In the genomic region with DNA sequence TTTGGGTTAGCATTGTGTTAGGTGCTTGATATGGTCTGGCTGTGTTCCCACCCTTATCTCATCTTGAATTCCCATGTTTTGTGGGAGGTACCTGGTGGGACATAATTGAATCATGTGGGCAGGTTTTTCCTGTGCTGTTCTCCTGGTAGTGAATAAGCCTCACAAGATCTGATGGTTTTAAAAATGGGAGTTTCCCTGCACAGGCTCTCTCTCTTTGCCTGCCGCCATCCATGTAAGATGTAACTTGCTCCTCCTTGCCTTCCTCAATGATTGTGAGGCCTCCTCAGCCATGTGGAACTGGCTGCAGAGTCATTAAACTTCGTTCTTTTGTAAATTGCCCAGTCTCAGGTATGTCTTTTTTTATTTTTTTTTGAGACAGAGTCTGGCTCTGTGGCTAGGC, we compare ENCODE assay signal across 22 cellular contexts. TPM values are rescaled to one million over a fixed set of nuclear protein-coding genes. Genes with fewer than 3 reads are reported as not detected.
DNase-seq lines count a peak whose midpoint lies in the region; ATAC-seq and TF ChIP-seq lines count a peak whose summit lies in the region.
"Had no signal": no experiment of that assay in that cellular context is flagged by ENCODE, and none has a peak within 500 bp of the region (broad histone marks: within the 10 kb centered on the region; RNA-seq: fewer than 3 reads in every experiment).

No MANE protein-coding gene starts in this region.

- intact Hi-C loops in activated CD8-positive, alpha-beta T cell treated with anti-CD3 and anti-CD28 coated beads for 36 hours (cut with micrococcal nuclease), result no loop called here

- H3K9me3 ChIP-seq in CD8-positive, alpha-beta memory T cell (ENCODE audit: low read length), result no peaks in the 10 kb centered on the region
- no peaks in the 10 kb centered on the region for H3K9me3 ChIP-seq in iPS-20b (ENCODE audit: insufficient read depth, low read depth, low read length)
- H3K9me3 ChIP-seq: colonic mucosa, heart right ventricle, prostate gland, SJCRH30 had no signal

- peaks cover 39 to 51% (median 48%) of the 10 kb centered on the region in 3 donors for H3K4me1 Mint-ChIP-seq in CD8-positive, alpha-beta memory T cell
- H3K4me1 Mint-ChIP-seq in GM23338, result peaks cover 45% of the 10 kb centered on the region
- H3K4me1 Mint-ChIP-seq in activated CD8-positive, alpha-beta T cell treated with anti-CD3 and anti-CD28 coated beads for 36 hours (ENCODE audit: low read depth), result peaks cover 35% of the 10 kb centered on the region

- peak overlapping the region in 4 of 7 donors; percentile 7 to 81 (median 52) for H3K4me3 Mint-ChIP-seq in CD8-positive, alpha-beta memory T cell
- peak overlapping the region; percentile 54 for H3K4me3 Mint-ChIP-seq in GM23338
- peak overlapping the region; percentile 7 for H3K4me3 Mint-ChIP-seq in activated CD8-positive, alpha-beta T cell treated with anti-CD3 and anti-CD28 coated beads for 36 hours
- H3K4me3 Mint-ChIP-seq: activated B cell treated with CpG ODN at 0.5 μM for 24 hours, HFFc6 had no signal

- H3K36me3 ChIP-seq in CD8-positive, alpha-beta memory T cell (ENCODE audit: insufficient read depth, low read length), result no peaks in the 10 kb centered on the region
- peaks cover 39% of the 10 kb centered on the region for H3K36me3 ChIP-seq in GM23338 (ENCODE audit: insufficient read depth)
- peaks cover 38% of the 10 kb centered on the region for H3K36me3 ChIP-seq in iPS-20b (ENCODE audit: insufficient read depth, low read depth, low read length)
- H3K36me3 ChIP-seq: colonic mucosa, prostate gland had no signal

- no peaks in the 10 kb centered on the region for H3K27me3 ChIP-seq in CD8-positive, alpha-beta memory T cell (ENCODE audit: insufficient read depth, low read length, poor library complexity, severe bottlenecking)
- H3K27me3 ChIP-seq in GM23338 (ENCODE audit: insufficient read depth), result no peaks in the 10 kb centered on the region
- no peaks in the 10 kb centered on the region for H3K27me3 ChIP-seq in iPS-20b (ENCODE audit: insufficient read depth, low read length)
- H3K27me3 ChIP-seq: colonic mucosa, heart right ventricle, SJCRH30 had no signal

- H3K36me3 Mint-ChIP-seq in CD8-positive, alpha-beta memory T cell, result peaks cover 4 to 34% (median 11%) of the 10 kb centered on the region in 3 donors
- H3K36me3 Mint-ChIP-seq in GM23338 (ENCODE audit: low read depth), result peaks cover 67% of the 10 kb centered on the region
- H3K36me3 Mint-ChIP-seq in activated CD8-positive, alpha-beta T cell treated with anti-CD3 and anti-CD28 coated beads for 36 hours (ENCODE audit: low read depth), result peaks cover 40% of the 10 kb centered on the region

- H3K27ac ChIP-seq in CD8-positive, alpha-beta memory T cell (ENCODE audit: low read depth, low read length), result no peak overlapping the region
- H3K27ac ChIP-seq in GM23338 (ENCODE audit: low read depth) (peak overlapping the region; percentile 42; the same call in 1 of the 2 replicates), iPS-20b (ENCODE audit: low read length) (no peak overlapping the region)
- H3K27ac ChIP-seq: colonic mucosa, heart right ventricle, prostate gland, SJCRH30 had no signal

- H3K4me1 ChIP-seq in CD8-positive, alpha-beta memory T cell (ENCODE audit: insufficient read depth, low read length), result peaks cover 20% of the 10 kb centered on the region
- H3K4me1 ChIP-seq in GM23338 (ENCODE audit: insufficient read depth) (peaks cover 48% of the 10 kb centered on the region), iPS-20b (ENCODE audit: insufficient read depth, low read length) (peaks cover 11% of the 10 kb centered on the region; the same call in 1 of the 2 replicates)
- H3K4me1 ChIP-seq: prostate gland, SJCRH30 had no signal

- POLR2A ChIA-PET in CD8-positive, alpha-beta memory T cell (lab: Charles Lee), result no interaction called here
- POLR2A ChIA-PET in activated CD8-positive, alpha-beta T cell treated with anti-CD3 and anti-CD28 coated beads for 36 hours (lab: Charles Lee), result no interaction called here

- H3K9ac ChIP-seq in iPS-20b (ENCODE audit: low read depth, low read length), result no peak overlapping the region

- peak overlapping the region in 1 of 8 donors; percentile 24 for H3K27ac Mint-ChIP-seq in CD8-positive, alpha-beta memory T cell
- H3K27ac Mint-ChIP-seq in GM23338, result peak overlapping the region; percentile 60; the same call in 1 of the 2 replicates
- H3K27ac Mint-ChIP-seq in activated CD8-positive, alpha-beta T cell treated with anti-CD3 and anti-CD28 coated beads for 36 hours, result no peak overlapping the region
- H3K27ac Mint-ChIP-seq: activated B cell treated with CpG ODN at 0.5 μM for 24 hours, HFFc6 had no signal

- H3F3A ChIP-seq in GM23338 (replicated peaks; ENCODE audit: low read depth), result peaks cover 30% of the 10 kb centered on the region

- no peak for DNase-seq in CD8-positive, alpha-beta memory T cell
- DNase-seq in GM23338 (ENCODE audit: low spot score) (no peak), SHP77 treated with DMSO at 0.1 percent for 48 hours (lab: John Stamatoyannopoulos, UW) (no peak), NCI-H526 (lab: John Stamatoyannopoulos, UW) (no peak)
- DNase-seq in activated CD8-positive, alpha-beta T cell treated with anti-CD3 and anti-CD28 coated beads for 36 hours, result no peak
- DNase-seq in activated CD4-positive, CD25-positive, alpha-beta regulatory T cell treated with anti-CD3 and anti-CD28 coated beads, Interleukin-2, amount 50 U/mL, for 72 hours, result no peak
- DNase-seq: activated B cell treated with CpG ODN at 0.5 μM for 24 hours; activated naive CD4-positive, alpha-beta T cell treated with Interleukin-2 at 50 U/mL for 16 hours; colonic mucosa; DMS79 treated with DMSO at 0.1 percent for 48 hours; heart right ventricle; HFFc6; islet precursor cell; Kasumi-1; NCI-H1105; NCI-H2081 treated with DMSO at 0.1 percent for 48 hours; NCI-H510A treated with DMSO at 0.1 percent for 48 hours; SJCRH30; stimulated activated CD4-positive, alpha-beta T cell treated with anti-CD3 and anti-CD28 coated beads, Interleukin-2, amount 100 ng/mL, for 48 hours had no signal

- H3K79me2 ChIP-seq in GM23338 (replicated peaks; ENCODE audit: insufficient read depth), result peaks cover 74% of the 10 kb centered on the region

- no peaks in the 10 kb centered on the region for H3K9me3 Mint-ChIP-seq in CD8-positive, alpha-beta memory T cell
- H3K9me3 Mint-ChIP-seq in GM23338, result peaks cover 19% of the 10 kb centered on the region
- peaks cover 5% of the 10 kb centered on the region for H3K9me3 Mint-ChIP-seq in activated CD8-positive, alpha-beta T cell treated with anti-CD3 and anti-CD28 coated beads for 36 hours
- H3K9me3 Mint-ChIP-seq: activated B cell treated with CpG ODN at 0.5 μM for 24 hours, HFFc6 had no signal

- H4K20me1 ChIP-seq in GM23338 (replicated peaks; ENCODE audit: insufficient read depth), result peaks cover 48% of the 10 kb centered on the region

- no peak overlapping the region for H3K4me3 ChIP-seq in CD8-positive, alpha-beta memory T cell (ENCODE audit: low read length)
- H3K4me3 ChIP-seq in GM23338 (peak overlapping the region; percentile 91), iPS-20b (ENCODE audit: low read length) (peak overlapping the region; percentile 50; the same call in 1 of the 2 replicates)
- H3K4me3 ChIP-seq: colonic mucosa, heart right ventricle, prostate gland, SJCRH30 had no signal

- CTCF ChIA-PET in CD8-positive, alpha-beta memory T cell (lab: Charles Lee), result no interaction called here
- CTCF ChIA-PET in activated CD8-positive, alpha-beta T cell treated with anti-CD3 and anti-CD28 coated beads for 36 hours (lab: Charles Lee), result no interaction called here

- peak overlapping the region; percentile 99 for H3K4me2 ChIP-seq in GM23338

- no peak for ATAC-seq in GM23338
- no peak for ATAC-seq in activated CD8-positive, alpha-beta T cell treated with anti-CD3 and anti-CD28 coated beads for 36 hours
- no peak for ATAC-seq in GM21515 (IDR thresholded peaks at IDR 0.05; ENCODE audit: unreplicated experiment)
- ATAC-seq: heart right ventricle had no signal

- H3K27me3 Mint-ChIP-seq in CD8-positive, alpha-beta memory T cell, result peaks cover 0 to 4% of the 10 kb centered on the region in 2 donors
- H3K27me3 Mint-ChIP-seq in GM23338 (ENCODE audit: insufficient read depth, low read depth, poor library complexity), result peaks cover 19% of the 10 kb centered on the region
- H3K27me3 Mint-ChIP-seq in activated CD8-positive, alpha-beta T cell treated with anti-CD3 and anti-CD28 coated beads for 36 hours, result no peaks in the 10 kb centered on the region
- H3K27me3 Mint-ChIP-seq: activated B cell treated with CpG ODN at 0.5 μM for 24 hours had no signal

- no peak for TF ChIP-seq CTCF in GM23338 (conservative IDR thresholded peaks at IDR 0.05; ENCODE audit: low read depth in 2 of 2)
- no peak for TF ChIP-seq CTCF in activated CD8-positive, alpha-beta T cell treated with anti-CD3 and anti-CD28 coated beads for 36 hours (IDR thresholded peaks at IDR 0.05)

- no peak overlapping the region for H2AFZ ChIP-seq in GM23338

- H3K9me2 ChIP-seq in GM23338 (ENCODE audit: insufficient read depth), result no peaks in the 10 kb centered on the region

TF ChIP-seq in GM23338, 12 proteins besides CTCF, POLR2A, EP300 and RAD21 (continues in another document):
- TF ChIP-seq JUNB (IDR thresholded peaks at IDR 0.05; ENCODE audit: unreplicated experiment), result no peak

RNA-seq across cellular contexts. Expression of gene MSH2, which starts 2.8 kb away (rescaled TPM):
- 10 to 100 TPM; 58.5 to 60.6 TPM for total RNA-seq in CD8-positive, alpha-beta memory T cell
- polyA plus RNA-seq in CD8-positive, alpha-beta memory T cell, result 25.4 TPM
- 249 and 261 TPM in 2 replicates for total RNA-seq in GM23338 (2014; rRNA removed; shearing (Covaris generic))
- polyA plus RNA-seq in GM23338 (2016; fragmentation: Nextera tagmentation; extraction: Ambion mirVana), result 130 and 156 TPM in 2 replicates
- total RNA-seq in activated CD8-positive, alpha-beta T cell treated with anti-CD3 and anti-CD28 coated beads for 36 hours, result 10 to 100 TPM; 56.9 to 59.2 TPM

RNA-seq across cellular contexts. Expression of gene EPCAM, which starts 36.6 kb away (rescaled TPM):
- total RNA-seq in CD8-positive, alpha-beta memory T cell, result under 1 TPM; 0.39 to 0.71 TPM
- not detected for polyA plus RNA-seq in CD8-positive, alpha-beta memory T cell
- total RNA-seq in GM23338 (2014; rRNA removed; shearing (Covaris generic)), result 183 and 260 TPM in 2 replicates
- polyA plus RNA-seq in GM23338 (2016; fragmentation: Nextera tagmentation; extraction: Ambion mirVana), result 387 and 411 TPM in 2 replicates
- under 1 TPM; 0.22 to 0.59 TPM for total RNA-seq in activated CD8-positive, alpha-beta T cell treated with anti-CD3 and anti-CD28 coated beads for 36 hours
- total RNA-seq: activated B cell treated with CpG ODN at 0.5 μM for 24 hours had no signal

Comparison
In these comparisons a context has a peak if more than half of its experiments do, and no peak if none do; other contexts are left out.
1. RNA of gene EPCAM, which starts 36.6 kb away (total RNA-seq): 183 to 260 TPM in GM23338; 0.39 to 0.71 TPM in CD8-positive, alpha-beta memory T cell and 0.22 to 0.59 TPM in activated CD8-positive, alpha-beta T cell treated with anti-CD3 and anti-CD28 coated beads for 36 hours; every median in the first group is over 100 times any median in the second.
2. Peak in every context shown above with its lines, with median percentiles within 50 percentile points of each other: H3K4me3 Mint-ChIP-seq.